7 cellular contexts compared by ENCODE assay signal in genomic region chr15:65869127-65869953, GRCh38. TPM values are rescaled to one million over a fixed set of nuclear protein-coding genes. Genes with fewer than 3 reads are reported as not detected.
A peak's percentile ranks its signal among the peaks of the same experiment; 100 is the strongest.
DNase-seq lines count a peak whose midpoint lies in the region; ATAC-seq, FAIRE-seq and TF ChIP-seq lines count a peak whose summit lies in the region.

Gene RAB11A, plus strand, starts transcription at chr15:65869491. Its CDS starts 95 bp downstream, at chr15:65869586.

- peaks cover 30% of the 10 kb centered on the region for H4K20me1 ChIP-seq in astrocyte (ENCODE audit: insufficient read depth, low read length)

- H3K9me3 ChIP-seq in astrocyte (ENCODE audit: insufficient read depth, low read depth, low read length): no peaks in the 10 kb centered on the region

- H3K27me3 ChIP-seq in astrocyte (ENCODE audit: insufficient read depth, low read length): no peaks in the 10 kb centered on the region

- peaks cover 18% of the 10 kb centered on the region for H3K36me3 Mint-ChIP-seq in T-helper 2 cell treated with Interferon-gamma antibody and Interleukin-4, amounts not matched to agents 5 μg/mL and 100 μg/mL, for 36 hours (ENCODE audit: low read depth)
- H3K36me3 Mint-ChIP-seq in astrocyte (ENCODE audit: low read depth, unreplicated experiment): no peaks in the 10 kb centered on the region

- peak within 1 kb of the TSS; percentile 97 for H3K9ac ChIP-seq in astrocyte (ENCODE audit: low read length)

- H3K79me2 ChIP-seq in astrocyte (ENCODE audit: insufficient read depth, low read length): peaks cover 51% of the 10 kb centered on the region

- TF ChIP-seq POLR2A in GM18505 (IDR thresholded peaks at IDR 0.05; ENCODE audit: borderline replicate concordance, extremely low read depth, insufficient read depth, insufficient read length): peak; percentile 99

- no peak for TF ChIP-seq CTCF in astrocyte (IDR thresholded peaks at IDR 0.05; ENCODE audit: insufficient read depth, low read depth, low read length)

- H3K4me2 ChIP-seq in astrocyte (ENCODE audit: low read length): peak within 1 kb of the TSS; percentile 90

- no peaks in the 10 kb centered on the region for H3K9me3 Mint-ChIP-seq in T-helper 2 cell treated with Interferon-gamma antibody and Interleukin-4, amounts not matched to agents 5 μg/mL and 100 μg/mL, for 36 hours
- H3K9me3 Mint-ChIP-seq in astrocyte (ENCODE audit: unreplicated experiment): no peaks in the 10 kb centered on the region

- peak within 1 kb of the TSS; percentile 97 for H3K27ac Mint-ChIP-seq in T-helper 2 cell treated with Interferon-gamma antibody and Interleukin-4, amounts not matched to agents 5 μg/mL and 100 μg/mL, for 36 hours
- peak within 1 kb of the TSS; percentile 97 for H3K27ac Mint-ChIP-seq in astrocyte (ENCODE audit: unreplicated experiment)

- H3K4me1 ChIP-seq in astrocyte (ENCODE audit: insufficient read depth, low read length): no peaks in the 10 kb centered on the region

- peak; percentile 85 to 89 for DNase-seq in NCI-H1930 (lab: John Stamatoyannopoulos, UW)
- peak; percentile 95 for DNase-seq in T-helper 2 cell treated with Interferon-gamma antibody and Interleukin-4, amounts not matched to agents 5 μg/mL and 100 μg/mL, for 36 hours (ENCODE audit: low spot score)
- DNase-seq in astrocyte (ENCODE audit: low read depth): peak; percentile 91
- DNase-seq in hepatic stellate cell (ENCODE audit: low spot score): peak; percentile 92
- DNase-seq in renal cortical epithelial cell (ENCODE audit: low read depth): peak; percentile 90

- ATAC-seq in GM18505 (IDR thresholded peaks at IDR 0.05; ENCODE audit: unreplicated experiment) (peak; percentile 87), HG02973 (IDR thresholded peaks at IDR 0.05; ENCODE audit: unreplicated experiment) (peak; percentile 84)

- H3K27ac ChIP-seq in astrocyte (ENCODE audit: low read depth, low read length): peak within 1 kb of the TSS; percentile 92

- H2AFZ ChIP-seq in astrocyte (ENCODE audit: low read depth, low read length): peak within 1 kb of the TSS; percentile 99

- peak within 1 kb of the TSS; percentile 96 for H3K4me3 ChIP-seq in astrocyte (ENCODE audit: insufficient read depth, low read depth, low read length)

- FAIRE-seq in astrocyte (lab: Jason Lieb, UNC): no peak

- peak within 1 kb of the TSS; percentile 97 for H3K4me3 Mint-ChIP-seq in T-helper 2 cell treated with Interferon-gamma antibody and Interleukin-4, amounts not matched to agents 5 μg/mL and 100 μg/mL, for 36 hours
- peak within 1 kb of the TSS; percentile 98 for H3K4me3 Mint-ChIP-seq in astrocyte (ENCODE audit: unreplicated experiment)

- H3K4me1 Mint-ChIP-seq in T-helper 2 cell treated with Interferon-gamma antibody and Interleukin-4, amounts not matched to agents 5 μg/mL and 100 μg/mL, for 36 hours (ENCODE audit: low read depth): peaks cover 20% of the 10 kb centered on the region
- H3K4me1 Mint-ChIP-seq in astrocyte (ENCODE audit: low read depth, unreplicated experiment): peaks cover 8% of the 10 kb centered on the region

- no peaks in the 10 kb centered on the region for H3K36me3 ChIP-seq in astrocyte (ENCODE audit: insufficient read depth, low read length)

- H3K27me3 Mint-ChIP-seq in T-helper 2 cell treated with Interferon-gamma antibody and Interleukin-4, amounts not matched to agents 5 μg/mL and 100 μg/mL, for 36 hours (ENCODE audit: low read depth): peaks cover 4% of the 10 kb centered on the region
- no peaks in the 10 kb centered on the region for H3K27me3 Mint-ChIP-seq in astrocyte (ENCODE audit: low read depth, unreplicated experiment)

RNA-seq across cellular contexts. Expression of gene RAB11A, which starts in this region (rescaled TPM):
- total RNA-seq in astrocyte (233 and 247 TPM in 2 replicates), renal cortical epithelial cell (505 and 703 TPM in 2 replicates)

Comparison
In these comparisons a context has a peak if more than half of its experiments do, and no peak if none do; other contexts are left out.
1. Peak in every context shown above with its lines: DNase-seq, ATAC-seq, H3K4me3 ChIP-seq and H3K27ac ChIP-seq.